Comparison of ENCODE assay signal across 24 cellular contexts in the genomic region with DNA sequence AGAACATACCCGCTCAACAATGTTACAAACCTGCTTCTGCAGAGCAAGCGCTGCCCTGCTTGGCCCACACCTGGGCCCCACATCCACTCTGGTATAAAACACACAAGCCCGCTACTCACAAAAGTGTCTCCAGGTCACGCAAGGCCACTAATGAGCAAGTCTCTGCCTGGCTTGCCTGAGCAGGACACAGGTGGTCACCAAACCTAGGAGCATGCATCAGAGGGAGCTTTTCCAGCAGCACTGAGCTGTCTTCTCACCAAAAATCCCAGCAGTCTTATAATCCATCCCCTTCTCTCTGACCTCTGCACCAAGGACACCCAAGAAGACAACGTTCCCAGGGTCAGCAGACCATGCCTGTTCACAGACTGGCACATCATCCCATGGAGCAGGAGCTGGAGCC.
"Had no signal": no experiment of that assay in that cellular context is flagged by ENCODE, and none has a peak within 500 bp of the region (broad histone marks: within the 10 kb centered on the region; RNA-seq: fewer than 3 reads in every experiment).

No MANE protein-coding gene starts in this region.

- H3K27ac ChIP-seq: breast epithelium, gastrocnemius medialis, right lobe of liver, thoracic aorta, upper lobe of left lung, VCaP had no signal

- H3K4me3 ChIP-seq: breast epithelium, gastrocnemius medialis, right lobe of liver, thoracic aorta, upper lobe of left lung had no signal

- ATAC-seq: activated naive CD4-positive, alpha-beta T cell treated with anti-CD3 and anti-CD28 coated beads, Interleukin-2, amount 50 U/mL, for 72 hours; activated T-cell treated with anti-CD3 and anti-CD28 coated beads, Interleukin-2, amount 50 U/mL, for 4 hours; activated T-helper 17 cell treated with anti-CD3 and anti-CD28 coated beads, Interleukin-2, amount 50 U/mL, for 72 hours; gastrocnemius medialis; left ventricle myocardium superior; naive thymus-derived CD4-positive, alpha-beta T cell; right lobe of liver; stimulated activated effector memory CD8-positive, alpha-beta T cell treated with anti-CD3 and anti-CD28 coated beads, Interleukin-12 subunit alpha, Interleukin-12 subunit beta, amount 100 ng/mL, for 72 hours had no signal

- H3K27ac Mint-ChIP-seq: activated naive CD4-positive, alpha-beta T cell treated with anti-CD3 and anti-CD28 coated beads, Interleukin-2, amount 50 U/mL, for 72 hours; activated T-helper 17 cell treated with anti-CD3 and anti-CD28 coated beads, Interleukin-2, amount 50 U/mL, for 72 hours; naive thymus-derived CD4-positive, alpha-beta T cell; stimulated activated effector memory CD8-positive, alpha-beta T cell treated with anti-CD3 and anti-CD28 coated beads, Interleukin-12 subunit alpha, Interleukin-12 subunit beta, amount 100 ng/mL, for 72 hours; stimulated activated naive CD8-positive, alpha-beta T cell treated with anti-CD3 and anti-CD28 coated beads, Interleukin-15, Interleukin-2, amounts not matched to agents 100 ng/mL and 50 ng/mL, for 24 hours; T-helper 1 cell treated with Interleukin-12 subunit alpha and Interleukin-12 subunit beta and Interleukin-4 antibody, amounts not matched to agents 30 μg/mL and 1 μg/mL, for 36 hours had no signal

- H3K27me3 ChIP-seq: right lobe of liver, upper lobe of left lung had no signal

- H3K4me1 Mint-ChIP-seq: activated T-helper 17 cell treated with anti-CD3 and anti-CD28 coated beads, Interleukin-2, amount 50 U/mL, for 72 hours; naive thymus-derived CD4-positive, alpha-beta T cell; stimulated activated effector memory CD8-positive, alpha-beta T cell treated with anti-CD3 and anti-CD28 coated beads, Interleukin-12 subunit alpha, Interleukin-12 subunit beta, amount 100 ng/mL, for 72 hours had no signal

- DNase-seq: activated CD4-positive, alpha-beta T cell treated with anti-CD3 and anti-CD28 coated beads for 4 hours; activated gamma-delta T cell treated with Interleukin-2 at 50 U/mL for 16 hours; activated T-cell treated with anti-CD3 and anti-CD28 coated beads, Interleukin-2, amount 50 U/mL, for 4 hours; central memory CD4-positive, alpha-beta T cell; dermis blood vessel endothelial cell; effector memory CD4-positive, alpha-beta T cell; gastrocnemius medialis; glutamatergic neuron; left ventricle myocardium superior; naive thymus-derived CD4-positive, alpha-beta T cell; SK-N-SH; stimulated activated CD4-positive, alpha-beta T cell treated with anti-CD3 and anti-CD28 coated beads, Interleukin-4, amount 100 ng/mL, for 1 hour; SW 1271; T-helper 9 cell had no signal

- H3K4me3 Mint-ChIP-seq: activated T-cell treated with anti-CD3 and anti-CD28 coated beads, Interleukin-2, amount 50 U/mL, for 4 hours; activated T-helper 17 cell treated with anti-CD3 and anti-CD28 coated beads, Interleukin-2, amount 50 U/mL, for 72 hours; naive thymus-derived CD4-positive, alpha-beta T cell; stimulated activated effector memory CD8-positive, alpha-beta T cell treated with anti-CD3 and anti-CD28 coated beads, Interleukin-12 subunit alpha, Interleukin-12 subunit beta, amount 100 ng/mL, for 72 hours; stimulated activated naive CD8-positive, alpha-beta T cell treated with anti-CD3 and anti-CD28 coated beads, Interleukin-15, Interleukin-2, amounts not matched to agents 100 ng/mL and 50 ng/mL, for 24 hours; T-helper 1 cell treated with Interleukin-12 subunit alpha and Interleukin-12 subunit beta and Interleukin-4 antibody, amounts not matched to agents 30 μg/mL and 1 μg/mL, for 36 hours had no signal

- H3K36me3 Mint-ChIP-seq: stimulated activated effector memory CD8-positive, alpha-beta T cell treated with anti-CD3 and anti-CD28 coated beads, Interleukin-12 subunit alpha, Interleukin-12 subunit beta, amount 100 ng/mL, for 72 hours had no signal
